Comparison of ENCODE assay signal across 18 cellular contexts in the genomic region with DNA sequence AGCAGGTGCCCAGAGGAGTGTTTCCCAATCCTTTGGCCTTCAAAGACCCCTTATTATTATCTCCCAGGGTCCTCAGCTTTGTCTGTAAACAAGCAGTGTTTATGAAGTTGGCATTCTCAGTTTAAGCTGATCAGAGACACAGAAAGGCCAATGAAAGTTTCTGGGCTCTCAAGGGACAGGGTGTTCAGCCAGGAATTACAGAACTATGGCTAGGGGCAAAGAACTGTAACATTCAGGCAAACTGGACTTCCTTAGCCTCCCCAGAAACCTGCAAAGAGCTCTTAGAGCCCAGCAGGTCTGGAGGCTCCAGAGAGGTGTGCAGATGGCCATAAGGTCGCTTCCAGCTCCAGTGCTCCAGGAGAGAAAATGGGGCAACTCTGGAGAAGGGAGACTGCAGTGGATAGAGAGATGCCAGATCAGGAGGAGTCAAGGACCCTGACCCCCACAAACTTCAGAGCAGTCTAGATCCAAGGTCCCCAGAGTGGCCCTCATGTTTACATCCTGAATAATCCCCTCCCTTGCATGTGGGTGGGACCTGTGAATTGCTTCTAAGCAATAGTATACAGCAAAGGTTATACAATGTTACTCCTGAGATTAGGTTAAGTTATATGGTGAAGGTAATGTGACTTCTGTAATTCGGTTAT. TPM values are rescaled to one million over a fixed set of nuclear protein-coding genes. Genes with fewer than 3 reads are reported as not detected.
DNase-seq lines count a peak whose midpoint lies in the region; ATAC-seq and TF ChIP-seq lines count a peak whose summit lies in the region.
"Had no signal": no experiment of that assay in that cellular context is flagged by ENCODE, and none has a peak within 500 bp of the region (broad histone marks: within the 10 kb centered on the region; RNA-seq: fewer than 3 reads in every experiment).

No MANE protein-coding gene starts in this region.

- H3K4me1 Mint-ChIP-seq in CD8-positive, alpha-beta T cell (ENCODE audit: low read depth), result peaks cover 20% of the 10 kb centered on the region

- no peak overlapping the region for H3K4me3 Mint-ChIP-seq in CD8-positive, alpha-beta T cell
- H3K4me3 Mint-ChIP-seq: CD4-positive, CD25-positive, alpha-beta regulatory T cell had no signal

- H3K4me3 ChIP-seq in CD8-positive, alpha-beta T cell (ENCODE audit: low read depth, low read length), result no peak overlapping the region
- no peak overlapping the region for H3K4me3 ChIP-seq in right cardiac atrium (ENCODE audit: low read length)
- H3K4me3 ChIP-seq: MG63, Peyer's patch had no signal

- intact Hi-C loops in CD8-positive, alpha-beta T cell (cut with DNase I, micrococcal nuclease), result no loop called here
- intact Hi-C loops in right cardiac atrium (cut with DNase I), result no loop called here
- intact Hi-C loops in sciatic nerve (cut with DNase I), result no loop called here

- no peak for DNase-seq in CD8-positive, alpha-beta T cell
- DNase-seq in cerebellum (ENCODE audit: low spot score) (peak; percentile 33), right cardiac atrium (no peak), sciatic nerve (ENCODE audit: low spot score) (no peak), MV-4-11 (lab: John Stamatoyannopoulos, UW) (no peak)
- DNase-seq: CD4-positive, CD25-positive, alpha-beta regulatory T cell; H7; KBM-7; MG63; NCI-H1694; NCI-H2029 treated with DMSO at 0.1 percent for 48 hours; NCI-H526 treated with DMSO at 0.1 percent for 48 hours; OCI-M1; Peyer's patch; SK-N-SH had no signal

- H3K36me3 Mint-ChIP-seq in CD8-positive, alpha-beta T cell, result peaks cover 18% of the 10 kb centered on the region

- H3K9me3 ChIP-seq in CD8-positive, alpha-beta T cell (ENCODE audit: low read length), result no peaks in the 10 kb centered on the region
- H3K9me3 ChIP-seq in right cardiac atrium (ENCODE audit: control insufficient read depth, low read length), result no peaks in the 10 kb centered on the region
- H3K9me3 ChIP-seq: MG63, Peyer's patch, SK-N-SH had no signal

- TF ChIP-seq CTCF in CD8-positive, alpha-beta T cell (IDR thresholded peaks at IDR 0.05), result no peak

- H3K9me3 Mint-ChIP-seq in CD8-positive, alpha-beta T cell, result no peaks in the 10 kb centered on the region
- H3K9me3 Mint-ChIP-seq: CD4-positive, CD25-positive, alpha-beta regulatory T cell had no signal

- no peak overlapping the region for H3K27ac ChIP-seq in CD8-positive, alpha-beta T cell (ENCODE audit: low read depth, low read length)
- peak overlapping the region; percentile 44 for H3K27ac ChIP-seq in right cardiac atrium (ENCODE audit: low read length)
- H3K27ac ChIP-seq: Peyer's patch had no signal

- no peaks in the 10 kb centered on the region for H3K27me3 ChIP-seq in CD8-positive, alpha-beta T cell (ENCODE audit: insufficient read depth, low read length)
- H3K27me3 ChIP-seq in right cardiac atrium (ENCODE audit: control insufficient read depth, insufficient read depth), result no peaks in the 10 kb centered on the region
- H3K27me3 ChIP-seq: MG63, Peyer's patch had no signal

- 90% methylated on average over 2 of the region's 2 CpGs for WGBS in right cardiac atrium

- no peaks in the 10 kb centered on the region for H3K27me3 Mint-ChIP-seq in CD8-positive, alpha-beta T cell (ENCODE audit: low read depth)
- H3K27me3 Mint-ChIP-seq: CD4-positive, CD25-positive, alpha-beta regulatory T cell had no signal

- H3K27ac Mint-ChIP-seq in CD8-positive, alpha-beta T cell, result peak overlapping the region; percentile 17

- H3K36me3 ChIP-seq in CD8-positive, alpha-beta T cell (ENCODE audit: insufficient read depth, low read length), result no peaks in the 10 kb centered on the region

- ATAC-seq in CD8-positive, alpha-beta T cell, result no peak
- ATAC-seq in right cardiac atrium (peak in 1 of 2 donors; percentile 27), sciatic nerve (peak; percentile 34), GM19467 (IDR thresholded peaks at IDR 0.05; ENCODE audit: unreplicated experiment) (no peak), HG02798 (IDR thresholded peaks at IDR 0.05; ENCODE audit: poor library complexity, unreplicated experiment) (no peak)

- CTCF ChIA-PET in CD8-positive, alpha-beta T cell (lab: Charles Lee), result no interaction called here

- POLR2A ChIA-PET in CD8-positive, alpha-beta T cell (lab: Charles Lee), result no interaction called here

- H3K4me1 ChIP-seq in CD8-positive, alpha-beta T cell (ENCODE audit: insufficient read depth, low read length), result peaks cover 7% of the 10 kb centered on the region
- H3K4me1 ChIP-seq in right cardiac atrium (ENCODE audit: control insufficient read depth, insufficient read depth, low read length), result peaks cover 13% of the 10 kb centered on the region
- H3K4me1 ChIP-seq: Peyer's patch had no signal

RNA-seq across cellular contexts. Expression of gene ECHDC2, which starts 6.2 kb away (rescaled TPM):
- total RNA-seq in CD8-positive, alpha-beta T cell, result 10 to 100 TPM; 77.6 to 80.7 TPM
- 24.0 TPM for total RNA-seq in cerebellum
- 100 to 1,000 TPM; 104 to 145 (median 121) TPM for total RNA-seq in right cardiac atrium
- polyA plus RNA-seq in right cardiac atrium, result 114 TPM
- total RNA-seq in sciatic nerve, result 233 TPM
- total RNA-seq: A172 had no signal

RNA-seq across cellular contexts. Expression of gene SCP2, which starts 11.7 kb away (rescaled TPM):
- 10 to 100 TPM; 25.5 to 27.6 TPM for total RNA-seq in CD8-positive, alpha-beta T cell
- 63.0 TPM for total RNA-seq in cerebellum
- 100 to 1,000 TPM; 129 to 149 (median 135) TPM for total RNA-seq in right cardiac atrium
- 203 TPM for polyA plus RNA-seq in right cardiac atrium
- 109 TPM for total RNA-seq in sciatic nerve
